Comparison of ENCODE assay signal across 1 cellular context in genomic region chr6:53815381-53816119, GRCh38.
TF ChIP-seq lines count a peak whose summit lies in the region.

No MANE protein-coding gene starts in this region.

TF ChIP-seq in GM23338, 12 proteins besides CTCF, POLR2A, EP300 and RAD21 (continued from another document):
- TF ChIP-seq ZNF462 (CRISPR knock-in tag; IDR thresholded peaks at IDR 0.05) (0 out of 2 replicates have a peak, but pooled peaks have one; percentile 11), CREB1 (CRISPR knock-in tag; IDR thresholded peaks at IDR 0.05; ENCODE audit: low read depth) (no peak)
